Comparison of ENCODE assay signal across 8 cellular contexts in genomic region chr9:130860458-130861316, GRCh38. TPM values are rescaled to one million over a fixed set of nuclear protein-coding genes. Genes with fewer than 3 reads are reported as not detected.
DNase-seq lines count a peak whose midpoint lies in the region; ATAC-seq and TF ChIP-seq lines count a peak whose summit lies in the region.

No MANE protein-coding gene starts in this region.

- DNase-seq in AG10803 (ENCODE audit: low read depth): peak; percentile 98
- DNase-seq in SW 1271 (lab: John Stamatoyannopoulos, UW): peak; percentile 96
- peak; percentile 96 for DNase-seq in fibroblast of villous mesenchyme (ENCODE audit: low read depth)
- peak; percentile 34 for DNase-seq in omental fat pad (ENCODE audit: low spot score)
- DNase-seq in NCI-H1694 treated with DMSO at 0.1 percent for 48 hours (lab: John Stamatoyannopoulos, UW): no peak
- no peak for DNase-seq in NCI-H748 (lab: John Stamatoyannopoulos, UW; ENCODE audit: unreplicated experiment)

- ATAC-seq in omental fat pad (ENCODE audit: low FRiP score) (peak; percentile 70), GM19351 (IDR thresholded peaks at IDR 0.05; ENCODE audit: unreplicated experiment) (no peak), HG02852 (IDR thresholded peaks at IDR 0.05; ENCODE audit: unreplicated experiment) (no peak)

- H3K4me3 ChIP-seq in AG10803 (ENCODE audit: low read length) (peak overlapping the region; percentile 23; the same call in 1 of the 2 replicates), fibroblast of villous mesenchyme (ENCODE audit: low read depth, low read length) (no peak overlapping the region)

- TF ChIP-seq CTCF in AG10803 (conservative IDR thresholded peaks at IDR 0.05; ENCODE audit: low read length): peak; percentile 52
- peak; percentile 45 for TF ChIP-seq CTCF in fibroblast of villous mesenchyme (IDR thresholded peaks at IDR 0.05; ENCODE audit: insufficient read depth, low read depth, low read length)
- TF ChIP-seq CTCF in omental fat pad (IDR thresholded peaks at IDR 0.05): no peak

RNA-seq across cellular contexts. Expression of gene ABL1, which starts 25.6 kb away (rescaled TPM):
- total RNA-seq in fibroblast of villous mesenchyme (57.4 and 61.2 TPM in 2 replicates), omental fat pad (10 to 100 TPM; 48.8 to 82.8 (median 75.3) TPM)

RNA-seq across cellular contexts. Expression of gene QRFP, which starts 35.9 kb away (rescaled TPM):
- total RNA-seq in fibroblast of villous mesenchyme (not detected in 2 replicates), omental fat pad (not detected)

Comparison
In these comparisons a context has a peak if more than half of its experiments do, and no peak if none do; other contexts are left out.
1. DNase-seq: peak in AG10803 (single experiment), SW 1271 (2 of 2), fibroblast of villous mesenchyme (single experiment) and omental fat pad (single experiment); none in NCI-H1694 treated with DMSO at 0.1 percent for 48 hours (single experiment) and NCI-H748 (single experiment).
2. CTCF ChIP-seq: peak in AG10803 (single experiment) and fibroblast of villous mesenchyme (single experiment); none in omental fat pad (0 of 3).